25 cellular contexts compared by ENCODE assay signal in genomic region chr2:151166410-151166809, GRCh38.
"Had no signal": no experiment of that assay in that cellular context is flagged by ENCODE, and none has a peak within 500 bp of the region (broad histone marks: within the 10 kb centered on the region; RNA-seq: fewer than 3 reads in every experiment).

No MANE protein-coding gene starts in this region.

- H3K27ac ChIP-seq: colonic mucosa, epithelial cell of prostate, esophagus squamous epithelium, gastrocnemius medialis, heart right ventricle, left lung, lower lobe of right lung had no signal

- H3K9me3 ChIP-seq: colonic mucosa, esophagus squamous epithelium, gastrocnemius medialis, heart right ventricle, left lung, lower lobe of right lung had no signal

- H3K4me3 ChIP-seq: colonic mucosa, esophagus squamous epithelium, gastrocnemius medialis, heart right ventricle, left lung, lower lobe of right lung had no signal

- H3K27me3 Mint-ChIP-seq: dendritic cell treated with granulocyte-macrophage colony-stimulating factor and Interleukin-4, amounts not matched to agents 40 ng/mL and 50 ng/mL, for 4 days had no signal

- H3K27ac Mint-ChIP-seq: dendritic cell treated with granulocyte-macrophage colony-stimulating factor and Interleukin-4, amounts not matched to agents 40 ng/mL and 50 ng/mL, for 4 days; endodermal cell; memory B cell; naive thymus-derived CD4-positive, alpha-beta T cell had no signal

- H3K36me3 Mint-ChIP-seq: memory B cell; naive thymus-derived CD4-positive, alpha-beta T cell had no signal

- H3K4me1 Mint-ChIP-seq: memory B cell had no signal

- H3K4me3 Mint-ChIP-seq: dendritic cell treated with granulocyte-macrophage colony-stimulating factor and Interleukin-4, amounts not matched to agents 40 ng/mL and 50 ng/mL, for 4 days; effector memory CD8-positive, alpha-beta T cell; endodermal cell; memory B cell; naive thymus-derived CD4-positive, alpha-beta T cell had no signal

- H3K4me1 ChIP-seq: colonic mucosa, esophagus squamous epithelium, gastrocnemius medialis, heart right ventricle, left lung, lower lobe of right lung had no signal

- H3K36me3 ChIP-seq: colonic mucosa, esophagus squamous epithelium, gastrocnemius medialis, heart right ventricle, left lung, lower lobe of right lung had no signal

- H3K27me3 ChIP-seq: colonic mucosa, gastrocnemius medialis, heart right ventricle, left lung had no signal

- DNase-seq: colonic mucosa; cortex of kidney; effector CD8-positive, alpha-beta T cell; effector memory CD8-positive, alpha-beta T cell; endodermal cell; erythroblast; esophagus squamous epithelium; foreskin fibroblast; foreskin melanocyte; gastrocnemius medialis; glutamatergic neuron; head of caudate nucleus; heart right ventricle; hippocampal formation; left cardiac atrium; left lung; left ventricle myocardium superior; lower lobe of right lung; mesendoderm; midbrain; naive thymus-derived CD4-positive, alpha-beta T cell had no signal

- H3K9me3 Mint-ChIP-seq: dendritic cell treated with granulocyte-macrophage colony-stimulating factor and Interleukin-4, amounts not matched to agents 40 ng/mL and 50 ng/mL, for 4 days; effector memory CD8-positive, alpha-beta T cell; endodermal cell; memory B cell; naive thymus-derived CD4-positive, alpha-beta T cell had no signal

- ATAC-seq: effector memory CD8-positive, alpha-beta T cell; esophagus mucosa; gastrocnemius medialis; heart right ventricle; left cardiac atrium; left lung; left ventricle myocardium superior; lower lobe of right lung; naive thymus-derived CD4-positive, alpha-beta T cell had no signal
